Comparison of ENCODE assay signal across 27 cellular contexts in the genomic region with DNA sequence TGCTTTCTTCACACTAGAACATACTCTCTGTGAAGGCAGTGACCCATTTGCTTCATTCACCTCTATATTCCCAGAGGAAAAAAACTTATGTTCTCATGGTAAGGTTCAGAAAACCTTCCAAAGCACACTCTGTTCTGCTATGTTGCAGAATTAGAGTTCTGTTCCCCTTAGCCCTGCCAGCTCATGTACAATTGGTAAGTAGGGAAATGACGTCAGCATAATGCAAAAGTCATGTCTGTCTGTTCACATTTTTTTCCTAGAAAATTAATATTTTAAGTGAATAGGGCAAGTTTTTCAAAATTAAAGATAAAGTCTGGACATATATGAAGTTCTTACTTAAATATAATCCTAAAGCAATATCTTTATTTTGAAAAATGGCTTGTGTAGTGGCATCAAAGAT.
"Had no signal": no experiment of that assay in that cellular context is flagged by ENCODE, and none has a peak within 500 bp of the region (broad histone marks: within the 10 kb centered on the region; RNA-seq: fewer than 3 reads in every experiment).

No MANE protein-coding gene starts in this region.

- ATAC-seq: stimulated activated effector memory CD8-positive, alpha-beta T cell treated with anti-CD3 and anti-CD28 coated beads, Interleukin-12 subunit alpha, Interleukin-12 subunit beta, amount 100 ng/mL, for 72 hours; stimulated activated memory B cell treated with anti-CD40 and anti-IgM and Interleukin-4, amounts not matched to agents 10 μg/mL and 1 μg/mL and 100 μg/mL, for 72 hours; stimulated activated naive B cell treated with anti-CD40 and anti-IgM and Interleukin-4, amounts not matched to agents 10 μg/mL and 1 μg/mL and 100 μg/mL, for 72 hours; stimulated activated naive CD8-positive, alpha-beta T cell treated with anti-CD3 and anti-CD28 coated beads, Interleukin-15, amount 100 ng/mL, for 72 hours; stimulated activated naive CD8-positive, alpha-beta T cell treated with anti-CD3 and anti-CD28 coated beads, Interleukin-15, Interleukin-2, amounts not matched to agents 100 U/mL and 50 U/mL, for 24 hours; upper lobe of right lung had no signal

- H3K27ac ChIP-seq: stomach, suprapubic skin, testis, thoracic aorta, thyroid gland, tibial artery, tibial nerve, transverse colon, upper lobe of left lung, upper lobe of right lung, uterus, vagina had no signal

- DNase-seq: stimulated activated CD4-positive, alpha-beta T cell treated with anti-CD3 and anti-CD28 coated beads, Interleukin-2, amount 100 ng/mL, for 48 hours; stimulated activated CD4-positive, alpha-beta T cell treated with anti-CD3 and anti-CD28 coated beads, Interleukin-4, amount 100 ng/mL, for 1 hour; stimulated activated CD4-positive, alpha-beta T cell treated with anti-CD3 and anti-CD28 coated beads, Interleukin-4, amount 100 ng/mL, for 24 hours; stimulated activated CD4-positive, alpha-beta T cell treated with anti-CD3 and anti-CD28 coated beads, Interleukin-4, amount 100 ng/mL, for 4 hours; stimulated activated CD8-positive, alpha-beta memory T cell treated with anti-CD3 and anti-CD28 coated beads, Interleukin-4, amount 100 ng/mL, for 48 hours; stimulated activated naive B cell treated with anti-CD40 and anti-IgM and Interleukin-4, amounts not matched to agents 10 μg/mL and 1 μg/mL and 100 μg/mL, for 72 hours; stimulated activated naive CD4-positive, alpha-beta T cell; stimulated activated naive CD4-positive, alpha-beta T cell treated with Interleukin-2 at 50 U/mL for 16 hours; stimulated activated naive CD8-positive, alpha-beta T cell treated with anti-CD3 and anti-CD28 coated beads, Interleukin-15, amount 100 ng/mL, for 72 hours; stimulated activated naive CD8-positive, alpha-beta T cell treated with anti-CD3 and anti-CD28 coated beads, Interleukin-15, Interleukin-2, amounts not matched to agents 100 U/mL and 50 U/mL, for 24 hours; stomach; substantia nigra; testis; thyroid gland; tibial artery; transverse colon; trophoblast cell; upper lobe of left lung; upper lobe of right lung; uterus had no signal

- H3K36me3 ChIP-seq: stomach, suprapubic skin, thoracic aorta, thyroid gland, tibial artery, tibial nerve, transverse colon, upper lobe of left lung, upper lobe of right lung, uterus, vagina had no signal

- H3K4me3 ChIP-seq: stomach, suprapubic skin, testis, thoracic aorta, thyroid gland, tibial artery, tibial nerve, transverse colon, upper lobe of left lung, upper lobe of right lung, uterus, vagina had no signal

- FAIRE-seq: urothelium cell line had no signal

- H3K4me1 ChIP-seq: stomach, suprapubic skin, testis, thyroid gland, tibial artery, tibial nerve, transverse colon, upper lobe of left lung, upper lobe of right lung, uterus, vagina had no signal

- H3K27me3 ChIP-seq: stomach, suprapubic skin, testis, thyroid gland, tibial artery, tibial nerve, transverse colon, upper lobe of left lung, upper lobe of right lung, uterus, vagina had no signal

- H3K9me3 ChIP-seq: stomach, suprapubic skin, testis, thoracic aorta, thyroid gland, tibial artery, tibial nerve, transverse colon, upper lobe of left lung, upper lobe of right lung, uterus, vagina had no signal
